22 cellular contexts compared by ENCODE assay signal in the genomic region with DNA sequence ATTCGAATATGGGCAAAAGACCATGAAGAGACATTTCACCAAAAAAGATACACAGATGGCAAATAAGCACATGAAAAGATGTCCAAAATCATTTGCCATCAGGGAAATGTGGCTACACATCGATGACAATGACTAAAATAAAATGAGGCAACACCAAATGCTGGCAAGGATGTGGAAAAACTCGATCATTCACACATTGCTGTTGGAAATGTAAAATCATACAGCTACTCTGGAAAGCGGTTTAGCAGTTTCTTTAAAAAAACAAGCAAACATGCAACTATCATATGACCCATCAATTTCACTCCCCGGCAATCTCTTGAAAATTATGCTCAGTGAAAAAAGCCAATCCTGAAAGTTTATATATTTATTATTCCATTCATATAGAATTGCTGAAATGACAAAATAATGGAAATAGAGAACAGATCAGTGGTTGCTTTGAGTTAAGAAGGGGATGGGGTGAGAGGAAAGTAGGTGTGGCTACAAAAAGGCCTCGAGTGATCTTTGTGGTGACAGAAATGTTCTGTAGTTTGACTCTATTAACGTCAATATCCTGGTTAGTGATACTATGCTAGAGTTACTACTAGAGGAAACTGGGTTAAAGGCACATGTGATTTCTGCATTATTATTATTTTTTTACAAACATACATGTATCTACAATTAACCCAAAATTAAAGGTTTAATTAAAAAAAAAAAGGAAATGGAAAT. TPM values are rescaled to one million over a fixed set of nuclear protein-coding genes. Genes with fewer than 3 reads are reported as not detected.
DNase-seq lines count a peak whose midpoint lies in the region; ATAC-seq, FAIRE-seq and TF ChIP-seq lines count a peak whose summit lies in the region.
"Had no signal": no experiment of that assay in that cellular context is flagged by ENCODE, and none has a peak within 500 bp of the region (broad histone marks: within the 10 kb centered on the region; RNA-seq: fewer than 3 reads in every experiment).

No MANE protein-coding gene starts in this region.

- no peak for TF ChIP-seq EP300 in K562 (IDR thresholded peaks at IDR 0.05; ENCODE audit: low read length)

- intact Hi-C loops in K562 (cut with micrococcal nuclease) = loop anchor here (10.0 kb wide), 2 partner anchors 121 to 201 kb away; no protein-coding TSS in a partner anchor

- no peak overlapping the region for H2BK5ac ChIP-seq in trophoblast cell (ENCODE audit: low read depth, low read length, poor library complexity)

- H3K27ac Mint-ChIP-seq in activated naive CD4-positive, alpha-beta T cell treated with anti-CD3 and anti-CD28 coated beads, Interleukin-2, amount 50 U/mL, for 72 hours = peak overlapping the region; percentile 26 to 84
- H3K27ac Mint-ChIP-seq in stimulated activated effector memory CD8-positive, alpha-beta T cell treated with anti-CD3 and anti-CD28 coated beads, Interleukin-12 subunit alpha, Interleukin-12 subunit beta, amount 100 ng/mL, for 72 hours = peak overlapping the region; percentile 12

- no peaks in the 10 kb centered on the region for H3K9me1 ChIP-seq in K562 (ENCODE audit: control insufficient read depth, insufficient read depth, low read length)

- no peak overlapping the region for H4K8ac ChIP-seq in trophoblast cell (ENCODE audit: low read depth, low read length)

- in situ Hi-C loops in SK-MEL-5 (cut with HindIII; ENCODE audit: low pct_unique_long_range_greater_than_20kb, low sequenced_read_pairs) (no loop called here), K562 (cut with MboI) (loop anchor here (25.0 kb wide), 1 partner anchor 259 kb away; no protein-coding TSS in a partner anchor)

- H3K9me3 Mint-ChIP-seq in activated naive CD4-positive, alpha-beta T cell treated with anti-CD3 and anti-CD28 coated beads, Interleukin-2, amount 50 U/mL, for 72 hours = peaks cover 4 to 10% of the 10 kb centered on the region in 2 donors
- peaks cover 10% of the 10 kb centered on the region for H3K9me3 Mint-ChIP-seq in stimulated activated effector memory CD8-positive, alpha-beta T cell treated with anti-CD3 and anti-CD28 coated beads, Interleukin-12 subunit alpha, Interleukin-12 subunit beta, amount 100 ng/mL, for 72 hours

- H3K36me3 ChIP-seq in K562 (ENCODE audit: control insufficient read depth, insufficient read depth, low read length) (peaks cover 15% of the 10 kb centered on the region), trophoblast cell (ENCODE audit: control insufficient read depth in 1 of 2, insufficient read depth in 2 of 2, low read length in 2 of 2) (peaks cover 0 to 3% of the 10 kb centered on the region in 2 experiments)
- H3K36me3 ChIP-seq: sigmoid colon had no signal

- TF ChIP-seq RAD21 in K562 (CRISPR knock-in tag; conservative IDR thresholded peaks at IDR 0.05 in 1 of 2, IDR thresholded peaks at IDR 0.05 in 1 of 2) = no peak

- no peak overlapping the region for H4K91ac ChIP-seq in trophoblast cell (ENCODE audit: low read depth, low read length)

- H2BK12ac ChIP-seq in trophoblast cell (ENCODE audit: low read length) = no peak overlapping the region

- H3K79me2 ChIP-seq in K562 (ENCODE audit: control insufficient read depth, insufficient read depth, low read length) (peaks cover 94% of the 10 kb centered on the region), trophoblast cell (ENCODE audit: control insufficient read depth, insufficient read depth, low read length, poor library complexity) (peaks cover 2% of the 10 kb centered on the region)

- no peak for TF ChIP-seq POLR2A in K562 (conservative IDR thresholded peaks at IDR 0.05)

- POLR2A ChIA-PET in K562 (lab: Yijun Ruan, JAX) = no interaction called here

- no peak overlapping the region for H3K23ac ChIP-seq in trophoblast cell (ENCODE audit: low read length)

- H3K9ac ChIP-seq in K562 (ENCODE audit: insufficient read depth in 1 of 2, low read depth in 2 of 2, low read length in 2 of 2) (no peak overlapping the region), trophoblast cell (ENCODE audit: low read length) (no peak overlapping the region)
- H3K9ac ChIP-seq: parathyroid adenoma had no signal

- no peak for TF ChIP-seq CTCF in K562 (IDR thresholded peaks at IDR 0.05 in 2 of 3, conservative IDR thresholded peaks at IDR 0.05 in 1 of 3; ENCODE audit: insufficient read depth in 2 of 3, low read depth in 1 of 3, low read length in 3 of 3)

- H3K27me3 ChIP-seq in K562 (ENCODE audit: control insufficient read depth in 2 of 2, insufficient read depth in 2 of 2, low read length in 2 of 2) = no peaks in the 10 kb centered on the region
- H3K27me3 ChIP-seq in trophoblast cell (ENCODE audit: insufficient read depth, low read length) = no peaks in the 10 kb centered on the region
- H3K27me3 ChIP-seq: esophagus squamous epithelium, MG63, sigmoid colon, tibial artery had no signal

- no peak for FAIRE-seq in K562 (lab: Jason Lieb, UNC)
- FAIRE-seq: astrocyte had no signal

- peak; percentile 65 to 77 for ATAC-seq in activated naive CD4-positive, alpha-beta T cell treated with anti-CD3 and anti-CD28 coated beads, Interleukin-2, amount 50 U/mL, for 72 hours
- no peak for ATAC-seq in K562
- peak; percentile 51 for ATAC-seq in stimulated activated effector memory CD8-positive, alpha-beta T cell treated with anti-CD3 and anti-CD28 coated beads, Interleukin-12 subunit alpha, Interleukin-12 subunit beta, amount 100 ng/mL, for 72 hours
- ATAC-seq in GM18858 (IDR thresholded peaks at IDR 0.05; ENCODE audit: unreplicated experiment) = no peak
- ATAC-seq: GM23338 had no signal

- DNase-seq in activated naive CD4-positive, alpha-beta T cell treated with anti-CD3 and anti-CD28 coated beads, Interleukin-2, amount 50 U/mL, for 72 hours (ENCODE audit: low spot score in 2 of 2) = no peak
- DNase-seq in activated naive CD4-positive, alpha-beta T cell treated with Interleukin-2 at 50 U/mL for 16 hours = no peak
- peak; percentile 35 for DNase-seq in SK-MEL-5 (ENCODE audit: low read depth, low spot score)
- no peak for DNase-seq in K562 (ENCODE audit: extremely low read depth in 1 of 4, low spot score in 3 of 4)
- no peak for DNase-seq in stimulated activated effector memory CD8-positive, alpha-beta T cell treated with anti-CD3 and anti-CD28 coated beads, Interleukin-12 subunit alpha, Interleukin-12 subunit beta, amount 100 ng/mL, for 72 hours (ENCODE audit: low spot score in 2 of 2)
- DNase-seq in trophoblast cell = no peak
- DNase-seq in NCI-H774 (lab: John Stamatoyannopoulos, UW) = no peak
- DNase-seq: activated effector memory CD4-positive, alpha-beta T cell treated with Interleukin-2 at 50 U/mL for 16 hours; cerebellar nuclear complex; effector CD4-positive, alpha-beta T cell; esophagus squamous epithelium; mesenchymal stem cell; MG63; NCI-H2171; NCI-H69; SHP77 treated with DMSO at 0.1 percent for 48 hours; sigmoid colon; tibial artery had no signal

- WGBS in K562 (ENCODE audit: insufficient coverage, low coverage, missing lambda C conversion rate) = 78% methylated on average over 7 of the region's 7 CpGs
- no CpG with 5 or more reads among the region's 7 CpGs for WGBS in trophoblast cell (ENCODE audit: extremely low coverage, insufficient coverage, insufficient read length)

- H3K27ac ChIP-seq in K562 (ENCODE audit: extremely low read depth, low read depth, low read length) (no peak overlapping the region), trophoblast cell (ENCODE audit: low read depth, low read length) (no peak overlapping the region)
- H3K27ac ChIP-seq: esophagus squamous epithelium, parathyroid adenoma, sigmoid colon, tibial artery had no signal

- H3K9me3 ChIP-seq in K562 (replicated peaks; ENCODE audit: control insufficient read depth, insufficient read depth, low read depth, low read length) (peaks cover 12% of the 10 kb centered on the region; the same call in 1 of the 2 replicates), trophoblast cell (ENCODE audit: insufficient read depth, low read depth, low read length) (no peaks in the 10 kb centered on the region)

- CTCF ChIA-PET in K562 (lab: Yijun Ruan, JAX; ENCODE audit: low intra/inter-chr PET ratio) = no interaction called here

- H2AFZ ChIP-seq in K562 (ENCODE audit: low read depth, low read length) = no peak overlapping the region
- H2AFZ ChIP-seq in trophoblast cell (ENCODE audit: insufficient read depth, low read length, poor library complexity) = no peak overlapping the region
- H2AFZ ChIP-seq: GM23338, parathyroid adenoma had no signal

- H4K12ac ChIP-seq in trophoblast cell (ENCODE audit: low read depth, low read length) = no peak overlapping the region

- H3K18ac ChIP-seq in trophoblast cell (ENCODE audit: low read length) = no peak overlapping the region

- H3K79me1 ChIP-seq in trophoblast cell (ENCODE audit: low read length) = no peaks in the 10 kb centered on the region

- peaks cover 38% of the 10 kb centered on the region for H3K4me1 Mint-ChIP-seq in stimulated activated effector memory CD8-positive, alpha-beta T cell treated with anti-CD3 and anti-CD28 coated beads, Interleukin-12 subunit alpha, Interleukin-12 subunit beta, amount 100 ng/mL, for 72 hours

- BruUV-seq in K562 (replicated peaks; lab: Mats Ljungman, UMichigan) = no TSS peak

- H3K4me3 ChIP-seq in K562 = no peak overlapping the region
- no peak overlapping the region for H3K4me3 ChIP-seq in trophoblast cell (ENCODE audit: low read depth, low read length)
- H3K4me3 ChIP-seq: esophagus squamous epithelium, GM23338, MG63, sigmoid colon, tibial artery had no signal

- H3K4ac ChIP-seq in trophoblast cell (ENCODE audit: low read depth, low read length) = no peak overlapping the region

- H2AK5ac ChIP-seq in trophoblast cell (ENCODE audit: low read length) = no peak overlapping the region

- H3K4me1 ChIP-seq in K562 (replicated peaks in 1 of 2; ENCODE audit: control insufficient read depth in 2 of 2, insufficient read depth in 2 of 2, low read length in 2 of 2) (no peaks in the 10 kb centered on the region), trophoblast cell (ENCODE audit: control insufficient read depth in 1 of 2, insufficient read depth in 2 of 2, low read length in 2 of 2) (no peaks in the 10 kb centered on the region)
- H3K4me1 ChIP-seq: parathyroid adenoma had no signal

- peaks cover 22 to 46% of the 10 kb centered on the region in 2 donors for H3K36me3 Mint-ChIP-seq in activated naive CD4-positive, alpha-beta T cell treated with anti-CD3 and anti-CD28 coated beads, Interleukin-2, amount 50 U/mL, for 72 hours
- peaks cover 7% of the 10 kb centered on the region for H3K36me3 Mint-ChIP-seq in stimulated activated effector memory CD8-positive, alpha-beta T cell treated with anti-CD3 and anti-CD28 coated beads, Interleukin-12 subunit alpha, Interleukin-12 subunit beta, amount 100 ng/mL, for 72 hours

- no peak overlapping the region for H3K4me3 Mint-ChIP-seq in stimulated activated effector memory CD8-positive, alpha-beta T cell treated with anti-CD3 and anti-CD28 coated beads, Interleukin-12 subunit alpha, Interleukin-12 subunit beta, amount 100 ng/mL, for 72 hours
- H3K4me3 Mint-ChIP-seq: GM23338 had no signal

- H3K4me2 ChIP-seq in K562 (ENCODE audit: insufficient read depth, low read length) (no peak overlapping the region), trophoblast cell (ENCODE audit: low read length) (no peak overlapping the region)
- H3K4me2 ChIP-seq: GM23338 had no signal

- no peak overlapping the region for H2BK120ac ChIP-seq in trophoblast cell (ENCODE audit: insufficient read depth, low read length, poor library complexity)

- H4K20me1 ChIP-seq in K562 (replicated peaks; ENCODE audit: control insufficient read depth, insufficient read depth, low read length) = 0 out of 2 replicates have a peak, but pooled peaks cover 3% of the 10 kb centered on the region

- no peak overlapping the region for H3K14ac ChIP-seq in trophoblast cell (ENCODE audit: low read length)

RNA-seq across cellular contexts. Expression of a gene that starts 45.0 kb away (rescaled TPM):
- 100 to 1,000 TPM in 1 of 2 donors, 10 to 100 TPM in 1; 76.3 to 119 TPM for total RNA-seq in activated naive CD4-positive, alpha-beta T cell treated with anti-CD3 and anti-CD28 coated beads, Interleukin-2, amount 50 U/mL, for 72 hours
- total RNA-seq in SK-MEL-5 (2014; rRNA removed; shearing (Covaris generic)) = 28.9 and 33.6 TPM in 2 replicates
- 30.8 and 46.7 TPM in 2 replicates for polyA plus RNA-seq in SK-MEL-5 (2015; cell fraction: cytosol; rRNA removed)
- polyA plus RNA-seq in SK-MEL-5 (2015; cell fraction: nucleus; rRNA removed) = 103 and 137 TPM in 2 replicates
- total RNA-seq in K562 (2011; cell fraction: chromatin; rRNA removed; ENCODE audit: low replicate concordance) = 141 and 293 TPM in 2 replicates
- 38.2 and 46.8 TPM in 2 replicates for total RNA-seq in K562 (2011; cell fraction: nucleolus; rRNA removed)
- total RNA-seq in K562 (2011; cell fraction: nucleoplasm; rRNA removed) = 84.2 and 109 TPM in 2 replicates
- total RNA-seq in K562 (2014; rRNA removed) = 36.3 and 39.4 TPM in 2 replicates
- 49.1 and 55.6 TPM in 2 replicates for total RNA-seq in K562 (2014; rRNA removed; fragmentation: Illumina TruSeq; extraction: Trizol)
- total RNA-seq in K562 (2015; rRNA removed; fragmentation: Illumina TruSeq; extraction: Trizol) = 43.5 and 48.4 TPM in 2 replicates
- total RNA-seq in K562 (2021) = 55.7 and 57.5 TPM in 2 replicates
- polyA plus RNA-seq in K562 (2011; rRNA removed) = 38.9 and 43.6 TPM in 2 replicates
- 8.7 and 13.6 TPM in 2 replicates for polyA plus RNA-seq in K562 (2011; cell fraction: cytosol; rRNA removed)
- polyA plus RNA-seq in K562 (2011; cell fraction: nucleus; rRNA removed) = 49.2 and 58.1 TPM in 2 replicates
- polyA plus RNA-seq in K562 (2012) = 35.9 and 42.5 TPM in 2 replicates
- 51.4 and 63.5 TPM in 2 replicates for polyA plus RNA-seq in K562 (2014; fragmentation: Illumina TruSeq; extraction: Trizol)
- polyA plus RNA-seq in K562 (2014; fragmentation: Nextera tagmentation; extraction: Ambion mirVana) = 10 to 100 TPM in 1 of 2 experiments, 1 to 10 TPM in 1; 9.4 to 13.4 TPM
- polyA plus RNA-seq in K562 (2014; rRNA removed) = 30.8 and 31.0 TPM in 2 replicates
- polyA minus RNA-seq in K562 (2011; rRNA and poly(A)+ RNA removed) = 66.5 and 99.3 TPM in 2 replicates
- polyA minus RNA-seq in K562 (2011; cell fraction: cytosol; rRNA and poly(A)+ RNA removed) = 19.7 and 21.1 TPM in 2 replicates
- polyA minus RNA-seq in K562 (2011; cell fraction: nucleus; rRNA and poly(A)+ RNA removed) = 61.9 and 105 TPM in 2 replicates
- polyA plus RNA-seq in trophoblast cell (2013) = 38.6 and 38.9 TPM in 2 replicates

Comparison
In these comparisons a context has a peak if more than half of its experiments do, and no peak if none do; other contexts are left out.
1. ATAC-seq: peak in activated naive CD4-positive, alpha-beta T cell treated with anti-CD3 and anti-CD28 coated beads, Interleukin-2, amount 50 U/mL, for 72 hours (2 of 2) and stimulated activated effector memory CD8-positive, alpha-beta T cell treated with anti-CD3 and anti-CD28 coated beads, Interleukin-12 subunit alpha, Interleukin-12 subunit beta, amount 100 ng/mL, for 72 hours (single experiment); none in K562 (single experiment) and GM18858 (single experiment).